In genomic region chr2:98757904-98758421, GRCh38 we compare ENCODE assay signal across 1 cellular context.
TF ChIP-seq lines count a peak whose summit lies in the region.

No MANE protein-coding gene starts in this region.

TF ChIP-seq in H1, 55 proteins besides CTCF, POLR2A, EP300 and RAD21:
- TF ChIP-seq BACH1 (IDR thresholded peaks at IDR 0.05; ENCODE audit: low read length) (no peak), NANOG (IDR thresholded peaks at IDR 0.05; ENCODE audit: insufficient read depth, low read depth, low read length, poor library complexity, severe bottlenecking) (no peak), EGR1 (IDR thresholded peaks at IDR 0.05; ENCODE audit: borderline replicate concordance, low read depth, low read length) (no peak), FOSL1 (IDR thresholded peaks at IDR 0.05; ENCODE audit: insufficient read depth, low read depth, low read length) (no peak)
